ENCODE assay signal across 25 cellular contexts in the genomic region with DNA sequence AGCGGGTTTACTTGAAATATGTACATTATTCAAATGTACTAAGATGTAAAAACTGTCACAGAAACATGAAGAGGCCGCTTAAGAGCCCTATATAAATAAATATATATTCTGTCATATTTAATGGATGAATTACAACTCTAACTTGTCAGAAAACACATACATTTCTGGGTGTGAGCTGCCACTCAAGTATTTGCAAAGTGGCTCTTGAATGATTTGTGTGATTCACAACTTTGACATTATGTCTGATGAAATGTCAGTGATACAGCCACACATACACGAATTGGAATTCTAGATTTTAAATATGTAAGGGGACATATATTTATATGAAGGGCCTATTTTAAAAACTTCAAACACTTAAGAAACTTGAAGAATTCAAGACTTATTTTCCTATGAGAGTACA.
"Had no signal": no experiment of that assay in that cellular context is flagged by ENCODE, and none has a peak within 500 bp of the region (broad histone marks: within the 10 kb centered on the region; RNA-seq: fewer than 3 reads in every experiment).

No MANE protein-coding gene starts in this region.

- H2AFZ ChIP-seq: hepatocyte had no signal

- H3K4me2 ChIP-seq: hepatocyte had no signal

- ATAC-seq: foreskin keratinocyte, gastroesophageal sphincter, heart left ventricle, left lung, left ventricle myocardium superior, lower lobe of right lung, mucosa of descending colon had no signal

- H3K4me3 ChIP-seq: coronary artery, dorsolateral prefrontal cortex, esophagus muscularis mucosa, gastroesophageal sphincter, heart left ventricle, hepatocyte, left lung, lower lobe of right lung, mucosa of descending colon had no signal

- H3K36me3 ChIP-seq: esophagus muscularis mucosa, gastroesophageal sphincter, heart left ventricle, left lung, lower lobe of right lung had no signal

- H3K79me2 ChIP-seq: hepatocyte had no signal

- H3K27me3 ChIP-seq: dorsolateral prefrontal cortex, esophagus muscularis mucosa, foreskin keratinocyte, gastroesophageal sphincter, heart left ventricle, hepatocyte, left lung had no signal

- DNase-seq: dermis blood vessel endothelial cell; dorsolateral prefrontal cortex; effector CD4-positive, alpha-beta T cell; effector memory CD4-positive, alpha-beta T cell; erythroblast; heart left ventricle; hypothalamus; immature natural killer cell; islet precursor cell; kidney; kidney glomerular epithelial cell; left lung; left ventricle myocardium superior; lower lobe of right lung; mesenchymal stem cell; mucosa of descending colon; naive B cell had no signal

- H3K27ac ChIP-seq: coronary artery, dorsolateral prefrontal cortex, epithelial cell of prostate, esophagus muscularis mucosa, foreskin keratinocyte, gastroesophageal sphincter, heart left ventricle, hepatocyte, left lung, lower lobe of right lung had no signal

- FAIRE-seq: endothelial cell of umbilical vein, frontal cortex, kidney had no signal
